Comparison of ENCODE assay signal across 18 cellular contexts in the genomic region with DNA sequence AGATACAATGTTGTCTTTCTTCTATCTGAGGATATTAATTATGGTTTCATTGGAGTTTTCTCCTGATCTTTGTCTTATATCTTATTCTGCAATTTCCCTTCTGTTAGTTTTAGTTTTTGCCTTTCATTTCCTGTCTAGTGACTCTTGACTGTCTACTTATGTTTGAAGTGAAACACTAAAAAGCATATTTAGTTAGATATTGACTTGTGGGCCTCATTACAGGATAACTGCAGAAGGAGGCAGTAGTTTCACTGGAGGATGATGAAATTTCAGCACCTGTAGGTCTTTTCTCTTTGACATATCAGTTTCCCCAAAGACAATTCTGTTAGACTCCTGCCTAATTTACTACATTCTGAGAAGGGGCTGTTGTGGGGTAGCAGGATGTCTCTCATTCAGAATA.
DNase-seq lines count a peak whose midpoint lies in the region; ATAC-seq and TF ChIP-seq lines count a peak whose summit lies in the region.
"Had no signal": no experiment of that assay in that cellular context is flagged by ENCODE, and none has a peak within 500 bp of the region (broad histone marks: within the 10 kb centered on the region; RNA-seq: fewer than 3 reads in every experiment).

No MANE protein-coding gene starts in this region.

- H3K9ac ChIP-seq in MM.1S (ENCODE audit: low read length), result no peak overlapping the region
- H3K9ac ChIP-seq in neural progenitor cell, result no peak overlapping the region
- H3K9ac ChIP-seq: BLaER1 treated with 17β-estradiol and CSF1 and Interleukin-3, amounts not matched to agents 10 nM and 100 nM had no signal

- H3K36me3 ChIP-seq in GM23338 (ENCODE audit: insufficient read depth) (no peaks in the 10 kb centered on the region), MM.1S (replicated peaks; ENCODE audit: insufficient read depth, low read length) (no peaks in the 10 kb centered on the region), neural progenitor cell (no peaks in the 10 kb centered on the region)
- H3K36me3 ChIP-seq: BLaER1 treated with 17β-estradiol and CSF1 and Interleukin-3, amounts not matched to agents 10 nM and 100 nM had no signal

- H3K27me3 ChIP-seq in GM23338 (ENCODE audit: insufficient read depth) (no peaks in the 10 kb centered on the region), MM.1S (replicated peaks; ENCODE audit: insufficient read depth, low read length) (no peaks in the 10 kb centered on the region), neural progenitor cell (no peaks in the 10 kb centered on the region)
- H3K27me3 ChIP-seq: BLaER1 treated with 17β-estradiol and CSF1 and Interleukin-3, amounts not matched to agents 10 nM and 100 nM had no signal

- peaks cover 6% of the 10 kb centered on the region; the same call in 1 of the 2 replicates for H3K4me1 ChIP-seq in GM23338 (ENCODE audit: insufficient read depth)
- H3K4me1 ChIP-seq in MM.1S (ENCODE audit: low read length), result peaks cover 8% of the 10 kb centered on the region; the same call in 1 of the 2 replicates
- H3K4me1 ChIP-seq in neural progenitor cell, result peaks cover 31% of the 10 kb centered on the region

- H3K4me2 ChIP-seq in GM23338 (no peak overlapping the region), MM.1S (ENCODE audit: low read depth, low read length) (peak overlapping the region; percentile 17), neural progenitor cell (no peak overlapping the region)
- H3K4me2 ChIP-seq: BLaER1 treated with 17β-estradiol and CSF1 and Interleukin-3, amounts not matched to agents 10 nM and 100 nM; PC-9 had no signal

- DNase-seq in GM23338 (ENCODE audit: low spot score) (no peak), MM.1S (peak; percentile 32), neural progenitor cell (ENCODE audit: low spot score) (no peak), DMS53 (lab: John Stamatoyannopoulos, UW) (no peak)
- DNase-seq: CD8-positive, alpha-beta T cell; DMS79; KBM-7; NCI-H1417 treated with DMSO at 0.1 percent for 48 hours; NCI-H187 treated with DMSO at 0.1 percent for 48 hours; NCI-H226; NCI-H524 treated with DMSO at 0.1 percent for 48 hours; PC-9; SW 1271; T-helper 2 cell had no signal

- H3K4me3 ChIP-seq in GM23338 (no peak overlapping the region), MM.1S (ENCODE audit: low read length) (no peak overlapping the region), neural progenitor cell (no peak overlapping the region)
- H3K4me3 ChIP-seq: BLaER1 treated with 17β-estradiol and CSF1 and Interleukin-3, amounts not matched to agents 10 nM and 100 nM; PC-9 had no signal

- TF ChIP-seq CTCF in GM23338 (conservative IDR thresholded peaks at IDR 0.05; ENCODE audit: low read depth in 2 of 2) (no peak), MM.1S (IDR thresholded peaks at IDR 0.05; ENCODE audit: low read length) (no peak), neural progenitor cell (IDR thresholded peaks at IDR 0.05) (no peak)

- H3K79me2 ChIP-seq in GM23338 (replicated peaks; ENCODE audit: insufficient read depth) (no peaks in the 10 kb centered on the region), MM.1S (ENCODE audit: low read length) (no peaks in the 10 kb centered on the region), neural progenitor cell (ENCODE audit: low read depth) (no peaks in the 10 kb centered on the region)

- H3F3A ChIP-seq in GM23338 (replicated peaks; ENCODE audit: low read depth), result no peaks in the 10 kb centered on the region
- peaks cover 4% of the 10 kb centered on the region; the same call in 1 of the 2 replicates for H3F3A ChIP-seq in MM.1S (ENCODE audit: insufficient read depth, low read length)
- peaks cover 31% of the 10 kb centered on the region for H3F3A ChIP-seq in neural progenitor cell (ENCODE audit: low read depth)

- H3K9me3 ChIP-seq in MM.1S (replicated peaks; ENCODE audit: insufficient read depth, low read length) (no peaks in the 10 kb centered on the region), neural progenitor cell (ENCODE audit: low read depth) (no peaks in the 10 kb centered on the region)

- H3K9me3 Mint-ChIP-seq in GM23338 (no peaks in the 10 kb centered on the region), neural progenitor cell (peaks cover 31% of the 10 kb centered on the region)

- H3K4me3 Mint-ChIP-seq in GM23338 (no peak overlapping the region), neural progenitor cell (no peak overlapping the region)
- H3K4me3 Mint-ChIP-seq: CD8-positive, alpha-beta T cell had no signal

- H3K4me1 Mint-ChIP-seq in GM23338 (no peaks in the 10 kb centered on the region), neural progenitor cell (peaks cover 36% of the 10 kb centered on the region)

- H2AFZ ChIP-seq in GM23338, result peak overlapping the region; percentile 77; the same call in 1 of the 2 replicates
- H2AFZ ChIP-seq in MM.1S (ENCODE audit: low read length), result 0 out of 2 replicates have a peak overlapping the region, but pooled peaks have one; percentile 7
- no peak overlapping the region for H2AFZ ChIP-seq in neural progenitor cell (replicated peaks)
- H2AFZ ChIP-seq: PC-9 had no signal

- H3K9me2 ChIP-seq in GM23338 (ENCODE audit: insufficient read depth), result peaks cover 8% of the 10 kb centered on the region; the same call in 1 of the 2 replicates
- no peaks in the 10 kb centered on the region for H3K9me2 ChIP-seq in MM.1S (replicated peaks; ENCODE audit: insufficient read depth, low read length)

- ATAC-seq in GM18907 (IDR thresholded peaks at IDR 0.05; ENCODE audit: unreplicated experiment), result peak; percentile 57
- no peak for ATAC-seq in GM23338
- ATAC-seq in GM18868 (IDR thresholded peaks at IDR 0.05; ENCODE audit: unreplicated experiment), result no peak
- ATAC-seq in activated CD4-positive, CD25-positive, alpha-beta regulatory T cell treated with anti-CD3 and anti-CD28 coated beads, Interleukin-2, amount 50 U/mL, for 24 hours, result no peak
- ATAC-seq: CD8-positive, alpha-beta T cell had no signal

- H3K27ac ChIP-seq in GM23338 (ENCODE audit: low read depth), result no peak overlapping the region
- H3K27ac ChIP-seq in MM.1S (ENCODE audit: low read length), result peak overlapping the region; percentile 22; the same call in 1 of the 2 replicates
- peak overlapping the region; percentile 91 for H3K27ac ChIP-seq in neural progenitor cell
- H3K27ac ChIP-seq: BLaER1 treated with 17β-estradiol and CSF1 and Interleukin-3, amounts not matched to agents 10 nM and 100 nM; PC-9 had no signal

- H3K27me3 Mint-ChIP-seq in GM23338 (ENCODE audit: insufficient read depth, low read depth, poor library complexity), result peaks cover 1% of the 10 kb centered on the region
- H3K27me3 Mint-ChIP-seq in neural progenitor cell (ENCODE audit: insufficient read depth, low read depth), result peaks cover 2% of the 10 kb centered on the region

- H4K20me1 ChIP-seq in GM23338 (replicated peaks; ENCODE audit: insufficient read depth) (no peaks in the 10 kb centered on the region), MM.1S (ENCODE audit: insufficient read depth, low read length) (no peaks in the 10 kb centered on the region), neural progenitor cell (ENCODE audit: low read depth) (no peaks in the 10 kb centered on the region)
- H4K20me1 ChIP-seq: BLaER1 treated with 17β-estradiol and CSF1 and Interleukin-3, amounts not matched to agents 10 nM and 100 nM had no signal

- H3K27ac Mint-ChIP-seq in GM23338 (no peak overlapping the region; the same call in 1 of the 2 replicates), neural progenitor cell (peak overlapping the region; percentile 97)
- H3K27ac Mint-ChIP-seq: CD8-positive, alpha-beta T cell had no signal

- no peaks in the 10 kb centered on the region for H3K36me3 Mint-ChIP-seq in GM23338 (ENCODE audit: low read depth)
- peaks cover 14% of the 10 kb centered on the region for H3K36me3 Mint-ChIP-seq in neural progenitor cell
- H3K36me3 Mint-ChIP-seq: CD8-positive, alpha-beta T cell had no signal

TF ChIP-seq in GM23338, 12 proteins besides CTCF, POLR2A, EP300 and RAD21:
- no peak for TF ChIP-seq ZNF114 (CRISPR knock-in tag; IDR thresholded peaks at IDR 0.05)
- no peak for TF ChIP-seq EZH2 (IDR thresholded peaks at IDR 0.05; ENCODE audit: low read depth, unreplicated experiment)
